Comparison of ENCODE assay signal across 8 cellular contexts in the genomic region with DNA sequence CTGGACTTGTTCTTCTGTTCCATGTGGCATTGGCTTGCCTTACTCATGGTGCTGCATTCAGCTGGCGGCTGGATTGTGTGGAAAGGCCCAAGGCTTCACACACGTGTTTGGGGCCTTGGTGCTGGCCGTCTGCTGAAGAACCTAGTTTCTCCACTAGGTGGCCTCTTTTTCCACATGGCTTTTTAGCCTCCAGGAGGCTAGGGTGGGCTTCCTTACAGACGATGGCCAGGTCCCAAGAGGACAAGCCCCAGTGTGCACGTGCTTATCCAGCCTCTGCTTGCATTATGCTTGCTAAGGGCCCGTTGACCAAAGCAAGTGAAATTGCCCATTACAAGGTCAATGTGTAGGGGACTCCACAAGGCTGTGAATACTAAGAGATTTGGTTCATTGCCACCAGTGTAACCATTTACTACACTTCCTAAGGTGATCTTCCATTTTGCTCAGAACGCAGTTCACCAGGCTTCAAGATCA. TPM values are rescaled to one million over a fixed set of nuclear protein-coding genes. Genes with fewer than 3 reads are reported as not detected.
DNase-seq lines count a peak whose midpoint lies in the region; ATAC-seq and TF ChIP-seq lines count a peak whose summit lies in the region.

No MANE protein-coding gene starts in this region.

- TF ChIP-seq POLR2A in adrenal gland (IDR thresholded peaks at IDR 0.05): no peak

- no peaks in the 10 kb centered on the region for H3K36me3 ChIP-seq in adrenal gland (replicated peaks in 1 of 2)
- no peaks in the 10 kb centered on the region for H3K36me3 ChIP-seq in left lung

- H3K9me3 ChIP-seq in adrenal gland (replicated peaks in 1 of 3) (no peaks in the 10 kb centered on the region), left lung (no peaks in the 10 kb centered on the region)

- DNase-seq in COR-L47 (lab: John Stamatoyannopoulos, UW) (peak; percentile 8), HT-29 (ENCODE audit: low spot score) (peak; percentile 19), adrenal gland (peak in 3 of 7 donors; percentile 21 to 40 (median 38)), left lung (no peak), hepatic stellate cell (ENCODE audit: low spot score) (no peak), putamen (ENCODE audit: low spot score) (no peak)

- H3K27ac ChIP-seq in adrenal gland: no peak overlapping the region
- H3K27ac ChIP-seq in left lung: no peak overlapping the region

- ATAC-seq in left lung (peak; percentile 38), HG02623 (IDR thresholded peaks at IDR 0.05; ENCODE audit: unreplicated experiment) (no peak), GM19397 (IDR thresholded peaks at IDR 0.05; ENCODE audit: unreplicated experiment) (no peak)

- H3K4me1 ChIP-seq in adrenal gland (replicated peaks in 1 of 2) (peaks cover under 1 to 2% of the 10 kb centered on the region in 2 donors), left lung (no peaks in the 10 kb centered on the region)

- TF ChIP-seq CTCF in adrenal gland (IDR thresholded peaks at IDR 0.05) (peak in 5 of 6 experiments; percentile 17 to 47 (median 42)), left lung (IDR thresholded peaks at IDR 0.05) (peak; percentile 44 to 65)

- intact Hi-C loops in adrenal gland (cut with DNase I) (no loop called here), left lung (cut with DNase I) (no loop called here)

- no peak overlapping the region for H3K4me3 ChIP-seq in adrenal gland
- no peak overlapping the region for H3K4me3 ChIP-seq in left lung

- H3K27me3 ChIP-seq in adrenal gland: no peaks in the 10 kb centered on the region
- H3K27me3 ChIP-seq in left lung: no peaks in the 10 kb centered on the region

- WGBS in adrenal gland, 4 donors: 68 to 77% (median 75%) methylated on average over 7 of the region's 7 CpGs

RNA-seq across cellular contexts. Expression of gene FOXO6, which starts 47.5 kb away (rescaled TPM):
- total RNA-seq in HT-29 (2014; rRNA removed; shearing (Covaris generic)): 1.5 and 1.9 TPM in 2 replicates
- total RNA-seq in adrenal gland: 1 to 10 TPM in 5 of 8 donors, under 1 TPM in 2, not detected in 1; 0.22 to 3.9 (median 1.2) TPM
- polyA plus RNA-seq in adrenal gland: 1 to 10 TPM in 2 of 3 donors, under 1 TPM in 1; 0.51 to 7.0 (median 2.8) TPM
- 1 to 10 TPM in 1 of 2 donors, under 1 TPM in 1; 0.63 to 1.0 TPM for total RNA-seq in left lung

Comparison
In these comparisons a context has a peak if more than half of its experiments do, and no peak if none do; other contexts are left out.
1. DNase-seq: peak in COR-L47 (single experiment) and HT-29 (single experiment); none in left lung (0 of 2), hepatic stellate cell (single experiment) and putamen (single experiment).